10 cellular contexts compared by ENCODE assay signal in genomic region chr7:130084037-130084875, GRCh38. TPM values are rescaled to one million over a fixed set of nuclear protein-coding genes. Genes with fewer than 3 reads are reported as not detected.
DNase-seq lines count a peak whose midpoint lies in the region; ATAC-seq and TF ChIP-seq lines count a peak whose summit lies in the region.
"Had no signal": no experiment of that assay in that cellular context is flagged by ENCODE, and none has a peak within 500 bp of the region (broad histone marks: within the 10 kb centered on the region; RNA-seq: fewer than 3 reads in every experiment).

No MANE protein-coding gene starts in this region.

- H3K27ac ChIP-seq in OCI-LY1 (ENCODE audit: low read depth, low read length, poor library complexity, severe bottlenecking) = no peak overlapping the region
- no peak overlapping the region for H3K27ac ChIP-seq in endodermal cell (ENCODE audit: low read depth, low read length)
- H3K27ac ChIP-seq in psoas muscle = no peak overlapping the region

- H2AFZ ChIP-seq in OCI-LY1 (ENCODE audit: low read length) = no peak overlapping the region

- H3K27me3 ChIP-seq in OCI-LY1 (ENCODE audit: insufficient read depth, low read length) (no peaks in the 10 kb centered on the region), endodermal cell (ENCODE audit: control insufficient read depth, insufficient read depth, low read length, poor library complexity, severe bottlenecking) (no peaks in the 10 kb centered on the region), psoas muscle (ENCODE audit: insufficient read depth in 3 of 3, low read length in 2 of 3) (no peaks in the 10 kb centered on the region)

- H3F3A ChIP-seq in OCI-LY1 (ENCODE audit: insufficient read depth, low read length) = no peaks in the 10 kb centered on the region

- WGBS in endodermal cell (ENCODE audit: insufficient coverage in 1 of 2, insufficient read length in 1 of 2), 2 experiments = 92 to 95% methylated on average over 11 of the region's 11 CpGs
- 89 to 96% (median 89%) methylated on average over 11 of the region's 11 CpGs for WGBS in psoas muscle, 3 donors

- no peak overlapping the region for H3K27ac Mint-ChIP-seq in endodermal cell
- no peak overlapping the region for H3K27ac Mint-ChIP-seq in activated CD4-positive, alpha-beta memory T cell treated with anti-CD3 and anti-CD28 coated beads, Interleukin-2, amount 10 ng/mL, durations not matched to agents 7 days and 5 days

- no peak overlapping the region for H3K4me2 ChIP-seq in OCI-LY1 (ENCODE audit: low read length)

- H3K9ac ChIP-seq in OCI-LY1 (ENCODE audit: low read length) (no peak overlapping the region), endodermal cell (ENCODE audit: extremely low read depth, low read length, poor library complexity, severe bottlenecking) (no peak overlapping the region)

- CTCF ChIA-PET in activated CD4-positive, alpha-beta memory T cell treated with anti-CD3 and anti-CD28 coated beads, Interleukin-2, amount 10 ng/mL, durations not matched to agents 7 days and 5 days (lab: Charles Lee) = interaction anchor here (0.7 to 2.0 kb wide), 9 partner anchors 11 to 674 kb away, joined by 3 to 11 read pairs (median 4); partner anchors contain the start of genes KLHDC10 and TMEM209

- H3K79me2 ChIP-seq in OCI-LY1 (ENCODE audit: insufficient read depth, low read length) = peaks cover 34% of the 10 kb centered on the region; the same call in 1 of the 2 replicates

- ATAC-seq in psoas muscle = peak in 3 of 4 donors; percentile 30 to 51 (median 42)

- in situ Hi-C loops in GM13976 (cut with MboI; ENCODE audit: low sequenced_read_pairs, unreplicated experiment) = no loop called here

- intact Hi-C loops in psoas muscle (cut with DNase I) = no loop called here

- H3K9me3 ChIP-seq in OCI-LY1 (ENCODE audit: low read length) = no peaks in the 10 kb centered on the region
- H3K9me3 ChIP-seq in endodermal cell (ENCODE audit: control insufficient read depth, low read length) = no peaks in the 10 kb centered on the region
- H3K9me3 ChIP-seq in psoas muscle = no peaks in the 10 kb centered on the region

- no peaks in the 10 kb centered on the region for H3K27me3 Mint-ChIP-seq in endodermal cell (ENCODE audit: insufficient read depth)
- no peaks in the 10 kb centered on the region for H3K27me3 Mint-ChIP-seq in activated CD4-positive, alpha-beta memory T cell treated with anti-CD3 and anti-CD28 coated beads, Interleukin-2, amount 10 ng/mL, durations not matched to agents 7 days and 5 days

- no peaks in the 10 kb centered on the region for H3K9me2 ChIP-seq in OCI-LY1 (ENCODE audit: low read depth, low read length)

- TF ChIP-seq CTCF in GM13976 (IDR thresholded peaks at IDR 0.05; ENCODE audit: borderline replicate concordance, control extremely low read depth, extremely low read depth, insufficient read depth, missing control alignments) (peak; percentile 13), OCI-LY1 (IDR thresholded peaks at IDR 0.05; ENCODE audit: low read length) (peak; percentile 98), endodermal cell (conservative IDR thresholded peaks at IDR 0.05) (peak; percentile 80), psoas muscle (IDR thresholded peaks at IDR 0.05) (peak; percentile 36)

- no peak for DNase-seq in GM13976 (ENCODE audit: low spot score)
- DNase-seq in endodermal cell = no peak
- peak in 1 of 2 donors; percentile 27 for DNase-seq in psoas muscle
- no peak for DNase-seq in activated CD4-positive, alpha-beta memory T cell treated with anti-CD3 and anti-CD28 coated beads, Interleukin-2, amount 10 ng/mL, durations not matched to agents 7 days and 5 days
- DNase-seq in NCI-H187 (lab: John Stamatoyannopoulos, UW) = no peak
- no peak for DNase-seq in ureter (ENCODE audit: low spot score)
- DNase-seq: activated CD8-positive, alpha-beta memory T cell treated with anti-CD3 and anti-CD28 coated beads, Interleukin-2, amount 50 U/mL, for 48 hours; NCI-H146; stimulated activated CD4-positive, alpha-beta T cell treated with anti-CD3 and anti-CD28 coated beads, Interleukin-1b, Interleukin-23, amount 100 ng/mL, for 48 hours had no signal

- H3K36me3 ChIP-seq in OCI-LY1 (ENCODE audit: insufficient read depth, low read length) (peaks cover 7% of the 10 kb centered on the region; the same call in 1 of the 2 replicates), endodermal cell (ENCODE audit: control insufficient read depth, insufficient read depth, low read length) (no peaks in the 10 kb centered on the region), psoas muscle (ENCODE audit: insufficient read depth in 1 of 2, low read depth in 1 of 2) (peaks cover 0 to 3% of the 10 kb centered on the region in 2 donors)

- H3K9me3 Mint-ChIP-seq in endodermal cell = no peaks in the 10 kb centered on the region
- no peaks in the 10 kb centered on the region for H3K9me3 Mint-ChIP-seq in activated CD4-positive, alpha-beta memory T cell treated with anti-CD3 and anti-CD28 coated beads, Interleukin-2, amount 10 ng/mL, durations not matched to agents 7 days and 5 days

- POLR2A ChIA-PET in activated CD4-positive, alpha-beta memory T cell treated with anti-CD3 and anti-CD28 coated beads, Interleukin-2, amount 10 ng/mL, durations not matched to agents 7 days and 5 days (lab: Charles Lee) = no interaction called here

- H3K4me1 ChIP-seq in OCI-LY1 (ENCODE audit: insufficient read depth, low read length, severe bottlenecking) (no peaks in the 10 kb centered on the region), endodermal cell (ENCODE audit: control insufficient read depth, insufficient read depth, low read length) (no peaks in the 10 kb centered on the region), psoas muscle (peaks cover 10% of the 10 kb centered on the region)

- peaks cover 2% of the 10 kb centered on the region for H3K36me3 Mint-ChIP-seq in endodermal cell (ENCODE audit: low read depth)
- peaks cover 11% of the 10 kb centered on the region for H3K36me3 Mint-ChIP-seq in activated CD4-positive, alpha-beta memory T cell treated with anti-CD3 and anti-CD28 coated beads, Interleukin-2, amount 10 ng/mL, durations not matched to agents 7 days and 5 days (ENCODE audit: low read depth)

- no peak overlapping the region for H3K4me3 Mint-ChIP-seq in endodermal cell
- H3K4me3 Mint-ChIP-seq in activated CD4-positive, alpha-beta memory T cell treated with anti-CD3 and anti-CD28 coated beads, Interleukin-2, amount 10 ng/mL, durations not matched to agents 7 days and 5 days = no peak overlapping the region

- H4K20me1 ChIP-seq in OCI-LY1 (ENCODE audit: insufficient read depth, low read length) = no peaks in the 10 kb centered on the region

- H3K4me1 Mint-ChIP-seq in endodermal cell = peaks cover 2% of the 10 kb centered on the region
- peaks cover 5% of the 10 kb centered on the region for H3K4me1 Mint-ChIP-seq in activated CD4-positive, alpha-beta memory T cell treated with anti-CD3 and anti-CD28 coated beads, Interleukin-2, amount 10 ng/mL, durations not matched to agents 7 days and 5 days

- H3K4me3 ChIP-seq in OCI-LY1 (ENCODE audit: low read depth, low read length, poor library complexity, severe bottlenecking) (no peak overlapping the region), endodermal cell (ENCODE audit: low read length) (no peak overlapping the region), psoas muscle (no peak overlapping the region)

RNA-seq across cellular contexts. Expression of gene KLHDC10, which starts 13.9 kb away (rescaled TPM):
- total RNA-seq in endodermal cell (10 to 100 TPM; 20.6 to 22.2 TPM), psoas muscle (10 to 100 TPM; 30.5 to 45.0 (median 36.5) TPM), ureter (33.1 TPM)
- 25.8 TPM for polyA plus RNA-seq in endodermal cell (2013, experiment 1 of 2)
- polyA plus RNA-seq in endodermal cell (2013, experiment 2 of 2) = 26.7 TPM
- polyA plus RNA-seq in psoas muscle = 10 to 100 TPM; 17.6 to 49.6 (median 18.5) TPM
- 10 to 100 TPM; 15.5 to 17.3 TPM for total RNA-seq in activated CD4-positive, alpha-beta memory T cell treated with anti-CD3 and anti-CD28 coated beads, Interleukin-2, amount 10 ng/mL, durations not matched to agents 7 days and 5 days

RNA-seq across cellular contexts. Expression of gene ZC3HC1, which starts 33.1 kb away (rescaled TPM):
- 10 to 100 TPM; 28.0 to 28.2 TPM for total RNA-seq in endodermal cell
- 29.4 TPM for polyA plus RNA-seq in endodermal cell (2013, experiment 1 of 2)
- 31.1 TPM for polyA plus RNA-seq in endodermal cell (2013, experiment 2 of 2)
- 10 to 100 TPM; 21.1 to 26.6 (median 26.0) TPM for total RNA-seq in psoas muscle
- polyA plus RNA-seq in psoas muscle = 10 to 100 TPM; 22.8 to 37.7 (median 33.5) TPM
- 10 to 100 TPM; 15.5 to 17.3 TPM for total RNA-seq in activated CD4-positive, alpha-beta memory T cell treated with anti-CD3 and anti-CD28 coated beads, Interleukin-2, amount 10 ng/mL, durations not matched to agents 7 days and 5 days
- 12.7 TPM for total RNA-seq in ureter

Comparison
In these comparisons a context has a peak if more than half of its experiments do, and no peak if none do; other contexts are left out.
1. CTCF ChIP-seq: peak in every context shown above with its lines; median percentile 98 in OCI-LY1; 80 in endodermal cell; 36 in psoas muscle; 13 in GM13976.